18 cellular contexts compared by ENCODE assay signal in genomic region chr10:132636358-132636757, GRCh38.
A peak's percentile ranks its signal among the peaks of the same experiment; 100 is the strongest.
DNase-seq lines count a peak whose midpoint lies in the region; ATAC-seq, FAIRE-seq and TF ChIP-seq lines count a peak whose summit lies in the region.
"Had no signal": no experiment of that assay in that cellular context is flagged by ENCODE, and none has a peak within 500 bp of the region (broad histone marks: within the 10 kb centered on the region; RNA-seq: fewer than 3 reads in every experiment).

No MANE protein-coding gene starts in this region.

- H3K14ac ChIP-seq in H1 (ENCODE audit: insufficient read length), result no peak overlapping the region

- no peaks in the 10 kb centered on the region for H3K9me3 Mint-ChIP-seq in activated naive CD8-positive, alpha-beta T cell treated with anti-CD3 and anti-CD28 coated beads, Interleukin-2, amount 10 ng/mL, durations not matched to agents 7 days and 5 days
- H3K9me3 Mint-ChIP-seq in activated naive CD8-positive, alpha-beta T cell treated with anti-CD3 and anti-CD28 coated beads for 36 hours, result no peaks in the 10 kb centered on the region
- no peaks in the 10 kb centered on the region for H3K9me3 Mint-ChIP-seq in Calu3 (ENCODE audit: low read depth, unreplicated experiment)
- H3K9me3 Mint-ChIP-seq: CD8-positive, alpha-beta T cell had no signal

- peaks cover 3% of the 10 kb centered on the region for H3K36me3 Mint-ChIP-seq in activated naive CD8-positive, alpha-beta T cell treated with anti-CD3 and anti-CD28 coated beads, Interleukin-2, amount 10 ng/mL, durations not matched to agents 7 days and 5 days
- no peaks in the 10 kb centered on the region for H3K36me3 Mint-ChIP-seq in activated naive CD8-positive, alpha-beta T cell treated with anti-CD3 and anti-CD28 coated beads for 36 hours
- no peaks in the 10 kb centered on the region for H3K36me3 Mint-ChIP-seq in Calu3 (ENCODE audit: insufficient read depth, unreplicated experiment)

- peaks cover 2 to 4% of the 10 kb centered on the region in 2 experiments for H4K20me1 ChIP-seq in H1 (replicated peaks in 1 of 2; ENCODE audit: control insufficient read depth in 1 of 2, insufficient read depth in 2 of 2, low read length in 2 of 2)

- no peak overlapping the region for H2BK120ac ChIP-seq in H1 (replicated peaks; ENCODE audit: low read depth, low read length)

- DNase-seq in activated naive CD8-positive, alpha-beta T cell treated with anti-CD3 and anti-CD28 coated beads, Interleukin-2, amount 10 ng/mL, durations not matched to agents 7 days and 5 days, result peak; percentile 11
- no peak for DNase-seq in activated naive CD8-positive, alpha-beta T cell treated with anti-CD3 and anti-CD28 coated beads for 36 hours
- DNase-seq in H1 (ENCODE audit: low read depth in 1 of 2, low spot score in 2 of 2) (no peak), omental fat pad (ENCODE audit: low spot score) (peak; percentile 17), upper lobe of right lung (peak; percentile 42), Calu3 (no peak), prostate gland (ENCODE audit: low spot score) (no peak)
- DNase-seq in central memory CD4-positive, alpha-beta T cell, result no peak
- DNase-seq: DMS79; NCI-H1417 treated with DMSO at 0.1 percent for 48 hours; NCI-H1930; NCI-H446; NK-92 treated with Interleukin-12 subunit alpha and Interleukin-12 subunit beta, amount 100 ng/mL, for 24 hours had no signal

- no peak overlapping the region for H2BK20ac ChIP-seq in H1 (ENCODE audit: low read length)

- H3K9me3 ChIP-seq in H1 (ENCODE audit: insufficient read depth in 2 of 2, low read depth in 1 of 2, low read length in 1 of 2), result no peaks in the 10 kb centered on the region
- no peaks in the 10 kb centered on the region for H3K9me3 ChIP-seq in upper lobe of right lung
- H3K9me3 ChIP-seq in prostate gland, result no peaks in the 10 kb centered on the region

- H2AFZ ChIP-seq in H1 (ENCODE audit: low read length), result no peak overlapping the region

- H3K23ac ChIP-seq in H1 (ENCODE audit: insufficient read length), result no peak overlapping the region

- H3K9ac ChIP-seq in H1 (replicated peaks in 1 of 4; ENCODE audit: extremely low read depth in 1 of 4, low read depth in 3 of 4, low read length in 3 of 4), result no peak overlapping the region

- no peak overlapping the region for H3K27ac ChIP-seq in H1 (ENCODE audit: low read depth, low read length)
- H3K27ac ChIP-seq in upper lobe of right lung, result no peak overlapping the region
- H3K27ac ChIP-seq in prostate gland, result no peak overlapping the region
- H3K27ac ChIP-seq: HL-60 had no signal

- no peak overlapping the region for H2BK15ac ChIP-seq in H1 (ENCODE audit: low read length)

- H3K27me3 Mint-ChIP-seq in activated naive CD8-positive, alpha-beta T cell treated with anti-CD3 and anti-CD28 coated beads, Interleukin-2, amount 10 ng/mL, durations not matched to agents 7 days and 5 days, result peaks cover 7% of the 10 kb centered on the region
- H3K27me3 Mint-ChIP-seq in activated naive CD8-positive, alpha-beta T cell treated with anti-CD3 and anti-CD28 coated beads for 36 hours, result no peaks in the 10 kb centered on the region
- H3K27me3 Mint-ChIP-seq in Calu3 (ENCODE audit: unreplicated experiment), result no peaks in the 10 kb centered on the region

- TF ChIP-seq CTCF in H1 (IDR thresholded peaks at IDR 0.05; ENCODE audit: control extremely low read depth in 1 of 3, insufficient read depth in 1 of 3, low read depth in 1 of 3, low read length in 3 of 3), result no peak
- no peak for TF ChIP-seq CTCF in omental fat pad (IDR thresholded peaks at IDR 0.05)
- TF ChIP-seq CTCF in upper lobe of right lung (IDR thresholded peaks at IDR 0.05), result no peak
- TF ChIP-seq CTCF in Calu3 (IDR thresholded peaks at IDR 0.05; ENCODE audit: unreplicated experiment), result no peak
- no peak for TF ChIP-seq CTCF in prostate gland (IDR thresholded peaks at IDR 0.05)

- no peak overlapping the region for H2AK5ac ChIP-seq in H1 (ENCODE audit: low read depth, low read length)

- H3K4me3 ChIP-seq in H1 (ENCODE audit: extremely low read depth in 1 of 4, insufficient read depth in 2 of 4, low read depth in 3 of 4, low read length in 4 of 4) (no peak overlapping the region), upper lobe of right lung (no peak overlapping the region), prostate gland (no peak overlapping the region)

- H4K91ac ChIP-seq in H1 (replicated peaks; ENCODE audit: insufficient read length, low read length), result no peak overlapping the region

- H3K23me2 ChIP-seq in H1 (ENCODE audit: low read depth, low read length), result no peaks in the 10 kb centered on the region

- no peak for TF ChIP-seq RAD21 in H1 (IDR thresholded peaks at IDR 0.05 in 1 of 2, conservative IDR thresholded peaks at IDR 0.05 in 1 of 2; ENCODE audit: low read depth in 2 of 2, low read length in 2 of 2)

- WGBS in H1 (ENCODE audit: extremely low coverage in 1 of 2, insufficient coverage in 1 of 2, insufficient read length in 1 of 2, insufficient replicate concordance in 2 of 2, low coverage in 1 of 2, low lambda C conversion rate in 2 of 2, missing lambda C conversion rate in 1 of 2), 2 experiments, result 91% methylated on average over 9 of the region's 9 CpGs; no CpG with 5 or more reads in 1 of the 2 experiments
- WGBS in prostate gland, result 90% methylated on average over 9 of the region's 9 CpGs

- no peak overlapping the region for H3K4me3 Mint-ChIP-seq in activated naive CD8-positive, alpha-beta T cell treated with anti-CD3 and anti-CD28 coated beads, Interleukin-2, amount 10 ng/mL, durations not matched to agents 7 days and 5 days
- no peak overlapping the region for H3K4me3 Mint-ChIP-seq in activated naive CD8-positive, alpha-beta T cell treated with anti-CD3 and anti-CD28 coated beads for 36 hours
- H3K4me3 Mint-ChIP-seq in Calu3 (ENCODE audit: low read depth, unreplicated experiment), result no peak overlapping the region
- H3K4me3 Mint-ChIP-seq: CD8-positive, alpha-beta T cell had no signal

- CTCF ChIA-PET in H1 (lab: Charles Lee; ENCODE audit: partially characterized antibody), result interaction anchor here (0.9 to 5.8 kb wide), 6 partner anchors 9 to 283 kb away, joined by 3 to 88 read pairs (median 4); no protein-coding TSS in a partner anchor
- CTCF ChIA-PET in Calu3 (lab: Charles Lee), result interaction anchor here (0.7 kb wide), 1 partner anchor 176 kb away, joined by 3 read pairs; no protein-coding TSS in a partner anchor

- no peak for ATAC-seq in activated naive CD8-positive, alpha-beta T cell treated with anti-CD3 and anti-CD28 coated beads, Interleukin-2, amount 10 ng/mL, durations not matched to agents 7 days and 5 days (ENCODE audit: low read depth)
- no peak for ATAC-seq in omental fat pad (ENCODE audit: low FRiP score)
- ATAC-seq in upper lobe of right lung, result no peak
- ATAC-seq: CD8-positive, alpha-beta T cell; HCT116 had no signal

- H3K18ac ChIP-seq in H1 (ENCODE audit: extremely low read depth, low read length), result no peak overlapping the region

- H2BK5ac ChIP-seq in H1 (ENCODE audit: low read depth, low read length), result no peak overlapping the region

- no peak overlapping the region for H4K8ac ChIP-seq in H1 (ENCODE audit: extremely low read depth, insufficient read depth, low read length)

- peaks cover 0 to 2% of the 10 kb centered on the region in 2 experiments; a peak in 1 of 4 replicates for H3K79me2 ChIP-seq in H1 (ENCODE audit: control insufficient read depth in 1 of 2, insufficient read depth in 2 of 2, low read length in 2 of 2)

- H3K4me2 ChIP-seq in H1 (ENCODE audit: insufficient read depth in 1 of 2, low read depth in 2 of 2, low read length in 2 of 2), result no peak overlapping the region

- no peak overlapping the region for H3K56ac ChIP-seq in H1 (replicated peaks; ENCODE audit: insufficient read length, low read depth, low read length)

- FAIRE-seq in H1 (lab: Jason Lieb, UNC), result no peak
- FAIRE-seq: D721Med, HTR-8/SVneo had no signal

- H3K79me1 ChIP-seq in H1 (ENCODE audit: low read depth, low read length), result peaks cover 3% of the 10 kb centered on the region

- POLR2A ChIA-PET in activated naive CD8-positive, alpha-beta T cell treated with anti-CD3 and anti-CD28 coated beads, Interleukin-2, amount 10 ng/mL, durations not matched to agents 7 days and 5 days (lab: Charles Lee), result no interaction called here
- POLR2A ChIA-PET in H1 (lab: Charles Lee; ENCODE audit: partially characterized antibody), result no interaction called here

- no peak overlapping the region for H4K5ac ChIP-seq in H1 (ENCODE audit: insufficient read length, low read depth, low read length)

- peaks cover 12% of the 10 kb centered on the region for H3K4me1 Mint-ChIP-seq in activated naive CD8-positive, alpha-beta T cell treated with anti-CD3 and anti-CD28 coated beads, Interleukin-2, amount 10 ng/mL, durations not matched to agents 7 days and 5 days
- peaks cover 23% of the 10 kb centered on the region for H3K4me1 Mint-ChIP-seq in activated naive CD8-positive, alpha-beta T cell treated with anti-CD3 and anti-CD28 coated beads for 36 hours
- H3K4me1 Mint-ChIP-seq in Calu3 (ENCODE audit: low read depth, unreplicated experiment), result peaks cover 14% of the 10 kb centered on the region

- H3K27ac Mint-ChIP-seq in activated naive CD8-positive, alpha-beta T cell treated with anti-CD3 and anti-CD28 coated beads, Interleukin-2, amount 10 ng/mL, durations not matched to agents 7 days and 5 days, result no peak overlapping the region
- H3K27ac Mint-ChIP-seq in activated naive CD8-positive, alpha-beta T cell treated with anti-CD3 and anti-CD28 coated beads for 36 hours, result no peak overlapping the region
- H3K27ac Mint-ChIP-seq in Calu3 (ENCODE audit: unreplicated experiment), result no peak overlapping the region
- H3K27ac Mint-ChIP-seq: CD8-positive, alpha-beta T cell had no signal

- H3K4me1 ChIP-seq in H1 (replicated peaks in 1 of 4; ENCODE audit: control insufficient read depth in 3 of 4, insufficient read depth in 4 of 4, low read length in 3 of 4) (peaks cover 0 to 2% (median 0%) of the 10 kb centered on the region in 4 experiments; a peak in 2 of 7 replicates), upper lobe of right lung (peaks cover 37% of the 10 kb centered on the region), prostate gland (replicated peaks) (peaks cover 15% of the 10 kb centered on the region)

- TF ChIP-seq EP300 in H1 (IDR thresholded peaks at IDR 0.05; ENCODE audit: borderline replicate concordance in 1 of 2, low read depth in 2 of 2, low read length in 2 of 2), result no peak

- no TSS peak for BruUV-seq in Calu3 (replicated peaks; lab: Mats Ljungman, UMichigan)

- H3K4ac ChIP-seq in H1 (replicated peaks; ENCODE audit: insufficient read length, low read depth, low read length), result no peak overlapping the region

- no peaks in the 10 kb centered on the region for H3K36me3 ChIP-seq in H1 (ENCODE audit: control insufficient read depth in 2 of 4, insufficient read depth in 4 of 4, low read length in 3 of 4)
- H3K36me3 ChIP-seq in upper lobe of right lung, result no peaks in the 10 kb centered on the region
- no peaks in the 10 kb centered on the region for H3K36me3 ChIP-seq in prostate gland

- TF ChIP-seq POLR2A in H1 (IDR thresholded peaks at IDR 0.05; ENCODE audit: control extremely low read depth in 1 of 2, low read depth in 2 of 2, low read length in 2 of 2) (no peak), prostate gland (IDR thresholded peaks at IDR 0.05) (no peak)

- intact Hi-C loops in upper lobe of right lung (cut with DNase I), result loop anchor here (5.0 kb wide), 1 partner anchor 174 kb away; no protein-coding TSS in a partner anchor
- intact Hi-C loops in Calu3 (cut with micrococcal nuclease; ENCODE audit: unreplicated experiment), result loop anchor here (5.0 kb wide), 1 partner anchor 59 kb away; no protein-coding TSS in a partner anchor
- intact Hi-C loops in prostate gland (cut with DNase I), result loop anchor here (2.0 kb wide), 1 partner anchor 176 kb away; no protein-coding TSS in a partner anchor

- no peaks in the 10 kb centered on the region for H3K27me3 ChIP-seq in H1 (replicated peaks in 1 of 4; ENCODE audit: control insufficient read depth in 3 of 4, extremely low read depth in 1 of 4, insufficient read depth in 3 of 4, low read length in 3 of 4)
- no peaks in the 10 kb centered on the region for H3K27me3 ChIP-seq in upper lobe of right lung
- no peaks in the 10 kb centered on the region for H3K27me3 ChIP-seq in prostate gland (replicated peaks; ENCODE audit: insufficient read depth)

- peak overlapping the region; percentile 56; the same call in 1 of the 2 replicates for H2BK12ac ChIP-seq in H1 (ENCODE audit: low read depth, low read length)

Comparison
In these comparisons a context has a peak if more than half of its experiments do, and no peak if none do; other contexts are left out.
1. DNase-seq: peak in activated naive CD8-positive, alpha-beta T cell treated with anti-CD3 and anti-CD28 coated beads, Interleukin-2, amount 10 ng/mL, durations not matched to agents 7 days and 5 days (single experiment), omental fat pad (single experiment) and upper lobe of right lung (single experiment); none in activated naive CD8-positive, alpha-beta T cell treated with anti-CD3 and anti-CD28 coated beads for 36 hours (single experiment), H1 (0 of 2), central memory CD4-positive, alpha-beta T cell (single experiment), Calu3 (single experiment) and prostate gland (single experiment).